Comparison of ENCODE assay signal across 26 cellular contexts in the genomic region with DNA sequence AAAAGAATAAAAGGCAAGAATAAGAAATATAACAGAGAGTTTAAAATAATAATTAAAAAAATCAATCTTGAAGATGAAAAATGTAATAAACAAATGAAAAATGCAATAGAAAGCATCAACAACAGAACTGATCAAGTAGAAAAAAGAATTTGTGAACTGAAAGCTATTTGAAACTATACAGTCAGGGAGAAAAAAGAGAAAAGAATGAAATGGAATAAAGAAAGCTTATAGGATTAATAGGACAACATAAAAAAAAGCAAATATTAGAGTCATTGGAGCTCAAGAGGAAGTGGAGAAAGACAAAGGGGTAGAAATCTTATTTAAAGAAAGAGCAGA.
"Had no signal": no experiment of that assay in that cellular context is flagged by ENCODE, and none has a peak within 500 bp of the region (broad histone marks: within the 10 kb centered on the region; RNA-seq: fewer than 3 reads in every experiment).

No MANE protein-coding gene starts in this region.

- H3K4me1 ChIP-seq: ascending aorta, breast epithelium, esophagus muscularis mucosa, foreskin keratinocyte, gastrocnemius medialis, heart left ventricle had no signal

- H3K36me3 ChIP-seq: ascending aorta, breast epithelium, cardiac muscle cell, esophagus muscularis mucosa, gastrocnemius medialis, heart left ventricle had no signal

- H3K4me1 Mint-ChIP-seq: activated CD4-positive, alpha-beta T cell treated with anti-CD3 and anti-CD28 coated beads for 36 hours; activated CD8-positive, alpha-beta memory T cell treated with anti-CD3 and anti-CD28 coated beads, Interleukin-2, amount 10 ng/mL, durations not matched to agents 7 days and 5 days; activated naive CD8-positive, alpha-beta T cell treated with anti-CD3 and anti-CD28 coated beads for 36 hours; brain; endodermal cell had no signal

- DNase-seq: activated CD4-positive, CD25-positive, alpha-beta regulatory T cell treated with anti-CD3 and anti-CD28 coated beads, Interleukin-2, amount 50 U/mL, for 72 hours; cerebellar nuclear complex; dorsolateral prefrontal cortex; gastrocnemius medialis; heart left ventricle had no signal

- H3K27ac Mint-ChIP-seq: activated CD4-positive, alpha-beta memory T cell treated with anti-CD3 and anti-CD28 coated beads for 36 hours; activated CD4-positive, alpha-beta T cell treated with anti-CD3 and anti-CD28 coated beads for 36 hours; activated CD4-positive, alpha-beta T cell treated with anti-CD3 and anti-CD28 coated beads, Interleukin-2, amount 10 ng/mL, durations not matched to agents 24 days and 14 days; activated CD8-positive, alpha-beta memory T cell treated with anti-CD3 and anti-CD28 coated beads, Interleukin-2, amount 10 ng/mL, durations not matched to agents 7 days and 5 days; activated CD8-positive, alpha-beta T cell treated with anti-CD3 and anti-CD28 coated beads, Interleukin-2, amount 10 ng/mL, durations not matched to agents 7 days and 5 days; activated naive CD4-positive, alpha-beta T cell treated with anti-CD3 and anti-CD28 coated beads for 36 hours; activated naive CD8-positive, alpha-beta T cell treated with anti-CD3 and anti-CD28 coated beads for 36 hours; activated T-cell treated with anti-CD3 and anti-CD28 coated beads, Interleukin-2, amount 50 U/mL, for 24 hours; activated T-helper 1 cell treated with anti-CD3 and anti-CD28 coated beads, Interleukin-12 subunit alpha, Interleukin-12 subunit beta, Interleukin-2, Interleukin-4 antibody, amounts not matched to agents 30 ng/mL and 10 ng/mL and 1 ng/mL, durations not matched to agents 14 hours and 24 hours and 36 hours; activated T-helper 2 cell treated with anti-CD3 and anti-CD28 coated beads, Interferon-gamma antibody, Interleukin-2, Interleukin-4, amounts not matched to agents 10 μg/mL and 5 μg/mL and 100 μg/mL, durations not matched to agents 14 hours and 24 hours and 36 hours; brain; dendritic cell treated with granulocyte-macrophage colony-stimulating factor and Interleukin-4, amounts not matched to agents 40 ng/mL and 50 ng/mL, for 4 days; endodermal cell; T-cell; T-helper 1 cell treated with Interleukin-12 subunit alpha and Interleukin-12 subunit beta and Interleukin-4 antibody, amounts not matched to agents 30 μg/mL and 1 μg/mL, for 36 hours had no signal

- H3K4me3 Mint-ChIP-seq: activated CD4-positive, alpha-beta memory T cell treated with anti-CD3 and anti-CD28 coated beads for 36 hours; activated CD4-positive, alpha-beta T cell treated with anti-CD3 and anti-CD28 coated beads for 36 hours; activated CD4-positive, alpha-beta T cell treated with anti-CD3 and anti-CD28 coated beads, Interleukin-2, amount 10 ng/mL, durations not matched to agents 24 days and 14 days; activated CD8-positive, alpha-beta memory T cell treated with anti-CD3 and anti-CD28 coated beads, Interleukin-2, amount 10 ng/mL, durations not matched to agents 7 days and 5 days; activated CD8-positive, alpha-beta T cell treated with anti-CD3 and anti-CD28 coated beads, Interleukin-2, amount 10 ng/mL, durations not matched to agents 7 days and 5 days; activated naive CD4-positive, alpha-beta T cell treated with anti-CD3 and anti-CD28 coated beads for 36 hours; activated naive CD8-positive, alpha-beta T cell treated with anti-CD3 and anti-CD28 coated beads for 36 hours; activated T-cell treated with anti-CD3 and anti-CD28 coated beads, Interleukin-2, amount 50 U/mL, for 24 hours; activated T-helper 1 cell treated with anti-CD3 and anti-CD28 coated beads, Interleukin-12 subunit alpha, Interleukin-12 subunit beta, Interleukin-2, Interleukin-4 antibody, amounts not matched to agents 30 ng/mL and 10 ng/mL and 1 ng/mL, durations not matched to agents 14 hours and 24 hours and 36 hours; brain; dendritic cell treated with granulocyte-macrophage colony-stimulating factor and Interleukin-4, amounts not matched to agents 40 ng/mL and 50 ng/mL, for 4 days; endodermal cell; T-cell; T-helper 1 cell treated with Interleukin-12 subunit alpha and Interleukin-12 subunit beta and Interleukin-4 antibody, amounts not matched to agents 30 μg/mL and 1 μg/mL, for 36 hours had no signal

- ATAC-seq: activated CD8-positive, alpha-beta memory T cell treated with anti-CD3 and anti-CD28 coated beads, Interleukin-2, amount 10 ng/mL, durations not matched to agents 7 days and 5 days; gastrocnemius medialis; heart left ventricle had no signal

- H3K27me3 Mint-ChIP-seq: activated CD4-positive, alpha-beta memory T cell treated with anti-CD3 and anti-CD28 coated beads for 36 hours; activated CD4-positive, alpha-beta T cell treated with anti-CD3 and anti-CD28 coated beads for 36 hours; activated naive CD8-positive, alpha-beta T cell treated with anti-CD3 and anti-CD28 coated beads for 36 hours; activated T-cell treated with anti-CD3 and anti-CD28 coated beads, Interleukin-2, amount 50 U/mL, for 24 hours; brain; dendritic cell treated with granulocyte-macrophage colony-stimulating factor and Interleukin-4, amounts not matched to agents 40 ng/mL and 50 ng/mL, for 4 days; T-cell had no signal

- H3K27me3 ChIP-seq: ascending aorta, breast epithelium, cardiac muscle cell, dorsolateral prefrontal cortex, esophagus muscularis mucosa, heart left ventricle had no signal

- H3K4me3 ChIP-seq: ascending aorta, breast epithelium, cardiac muscle cell, coronary artery, dorsolateral prefrontal cortex, esophagus muscularis mucosa, gastrocnemius medialis, heart left ventricle had no signal

- H3K27ac ChIP-seq: ascending aorta, breast epithelium, cardiac muscle cell, coronary artery, dorsolateral prefrontal cortex, esophagus muscularis mucosa, foreskin keratinocyte, gastrocnemius medialis, heart left ventricle had no signal
